31 cellular contexts compared by ENCODE assay signal in the genomic region with DNA sequence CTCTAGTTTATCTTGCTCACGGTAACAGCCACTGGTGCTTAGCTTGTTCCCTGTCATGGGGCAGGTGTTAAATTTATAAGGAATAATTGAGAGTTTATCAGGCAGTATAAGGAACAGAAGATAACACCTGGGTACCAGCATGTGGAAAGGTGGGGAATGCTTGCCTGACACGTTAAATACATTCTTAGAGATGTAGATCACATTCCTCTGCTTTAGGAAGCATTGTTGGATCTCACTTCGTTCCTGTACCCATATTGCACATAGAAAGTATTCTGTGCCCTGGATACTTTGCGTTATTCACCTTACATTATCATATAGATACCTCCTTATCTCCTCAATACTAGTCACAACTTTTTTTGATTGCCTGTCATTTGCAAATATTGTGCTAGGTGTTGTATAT.
DNase-seq lines count a peak whose midpoint lies in the region; ATAC-seq, FAIRE-seq and TF ChIP-seq lines count a peak whose summit lies in the region.
"Had no signal": no experiment of that assay in that cellular context is flagged by ENCODE, and none has a peak within 500 bp of the region (broad histone marks: within the 10 kb centered on the region; RNA-seq: fewer than 3 reads in every experiment).

No MANE protein-coding gene starts in this region.

- no peak overlapping the region for H3K4me3 ChIP-seq in trophoblast cell (ENCODE audit: low read depth, low read length)
- H3K4me3 ChIP-seq: A549; BLaER1; BLaER1 treated with 17β-estradiol and CSF1 and Interleukin-3, amounts not matched to agents 10 nM and 100 nM had no signal

- no peaks in the 10 kb centered on the region for H3K27me3 ChIP-seq in trophoblast cell (ENCODE audit: insufficient read depth, low read length)
- H3K27me3 ChIP-seq: BE2C; BLaER1; BLaER1 treated with 17β-estradiol and CSF1 and Interleukin-3, amounts not matched to agents 10 nM and 100 nM had no signal

- no peak overlapping the region for H3K14ac ChIP-seq in trophoblast cell (ENCODE audit: low read length)

- WGBS in trophoblast cell (ENCODE audit: extremely low coverage, insufficient coverage, insufficient read length) = no CpG with 5 or more reads among the region's 4 CpGs

- FAIRE-seq in H54 (lab: Jason Lieb, UNC) = peak; percentile 62
- FAIRE-seq: A204.1, A549, D721Med had no signal

- no peaks in the 10 kb centered on the region for H3K9me3 ChIP-seq in trophoblast cell (ENCODE audit: insufficient read depth, low read depth, low read length)
- H3K9me3 ChIP-seq: BE2C, Caco-2 had no signal

- no peak overlapping the region for H2AFZ ChIP-seq in trophoblast cell (ENCODE audit: insufficient read depth, low read length, poor library complexity)

- H2BK12ac ChIP-seq in trophoblast cell (ENCODE audit: low read length) = no peak overlapping the region

- no peak overlapping the region for H3K4ac ChIP-seq in trophoblast cell (ENCODE audit: low read depth, low read length)

- no peak overlapping the region for H3K27ac ChIP-seq in trophoblast cell (ENCODE audit: low read depth, low read length)
- H3K27ac ChIP-seq: 22Rv1; A549; BLaER1; BLaER1 treated with 17β-estradiol and CSF1 and Interleukin-3, amounts not matched to agents 10 nM and 100 nM; C4-2B had no signal

- H2AK5ac ChIP-seq in trophoblast cell (ENCODE audit: low read length) = no peak overlapping the region

- no peaks in the 10 kb centered on the region for H3K79me2 ChIP-seq in trophoblast cell (ENCODE audit: control insufficient read depth, insufficient read depth, low read length, poor library complexity)

- H4K91ac ChIP-seq in trophoblast cell (ENCODE audit: low read depth, low read length) = no peak overlapping the region

- H2BK120ac ChIP-seq in trophoblast cell (ENCODE audit: insufficient read depth, low read length, poor library complexity) = no peak overlapping the region

- intact Hi-C loops in left cardiac atrium (cut with DNase I) = no loop called here

- no peaks in the 10 kb centered on the region for H3K79me1 ChIP-seq in trophoblast cell (ENCODE audit: low read length)

- no peak overlapping the region for H3K4me2 ChIP-seq in trophoblast cell (ENCODE audit: low read length)
- H3K4me2 ChIP-seq: A549; BLaER1; BLaER1 treated with 17β-estradiol and CSF1 and Interleukin-3, amounts not matched to agents 10 nM and 100 nM had no signal

- no peak for ATAC-seq in left cardiac atrium
- ATAC-seq: A549; CD8-positive, alpha-beta T cell had no signal

- no peak for TF ChIP-seq POLR2A in H54 (IDR thresholded peaks at IDR 0.05; ENCODE audit: low read depth, low read length)

- no peaks in the 10 kb centered on the region for H3K36me3 ChIP-seq in trophoblast cell (ENCODE audit: control insufficient read depth in 1 of 2, insufficient read depth in 2 of 2, low read length in 2 of 2)
- H3K36me3 ChIP-seq: BE2C had no signal

- H2BK5ac ChIP-seq in trophoblast cell (ENCODE audit: low read depth, low read length, poor library complexity) = no peak overlapping the region

- no peak overlapping the region for H3K23ac ChIP-seq in trophoblast cell (ENCODE audit: low read length)

- H3K9ac ChIP-seq in trophoblast cell (ENCODE audit: low read length) = no peak overlapping the region
- H3K9ac ChIP-seq: BLaER1; BLaER1 treated with 17β-estradiol and CSF1 and Interleukin-3, amounts not matched to agents 10 nM and 100 nM had no signal

- peaks cover 0 to 2% of the 10 kb centered on the region in 2 experiments for H3K4me1 ChIP-seq in trophoblast cell (ENCODE audit: control insufficient read depth in 1 of 2, insufficient read depth in 2 of 2, low read length in 2 of 2)
- H3K4me1 ChIP-seq: BE2C had no signal

- no peak overlapping the region for H4K8ac ChIP-seq in trophoblast cell (ENCODE audit: low read depth, low read length)

- H3K18ac ChIP-seq in trophoblast cell (ENCODE audit: low read length) = no peak overlapping the region

- H4K12ac ChIP-seq in trophoblast cell (ENCODE audit: low read depth, low read length) = no peak overlapping the region

- DNase-seq in H54 (ENCODE audit: insufficient read length, low spot score) (no peak), trophoblast cell (peak; percentile 66 to 90), left cardiac atrium (no peak), HT-29 (ENCODE audit: low spot score) (no peak)
- DNase-seq: 8988T; ACHN; AML-193; BE2C; C1 segment of cervical spinal cord; Caco-2; Calu3; CD4-positive, alpha-beta memory T cell; CD4-positive, alpha-beta T cell; CD4-positive, CD25-positive, alpha-beta regulatory T cell; CD8-positive, alpha-beta memory T cell; CD8-positive, alpha-beta T cell; COR-L47; DMS 273 treated with DMSO at 0.1 percent for 48 hours; DMS153; DMS53; DMS79; DMS79 treated with DMSO at 0.1 percent for 48 hours; DND-41; EL had no signal

Comparison
In these comparisons a context has a peak if more than half of its experiments do, and no peak if none do; other contexts are left out.
1. DNase-seq: peak in trophoblast cell (2 of 2); none in H54 (single experiment), left cardiac atrium (single experiment) and HT-29 (single experiment).